Comparison of ENCODE assay signal across 8 cellular contexts in the genomic region with DNA sequence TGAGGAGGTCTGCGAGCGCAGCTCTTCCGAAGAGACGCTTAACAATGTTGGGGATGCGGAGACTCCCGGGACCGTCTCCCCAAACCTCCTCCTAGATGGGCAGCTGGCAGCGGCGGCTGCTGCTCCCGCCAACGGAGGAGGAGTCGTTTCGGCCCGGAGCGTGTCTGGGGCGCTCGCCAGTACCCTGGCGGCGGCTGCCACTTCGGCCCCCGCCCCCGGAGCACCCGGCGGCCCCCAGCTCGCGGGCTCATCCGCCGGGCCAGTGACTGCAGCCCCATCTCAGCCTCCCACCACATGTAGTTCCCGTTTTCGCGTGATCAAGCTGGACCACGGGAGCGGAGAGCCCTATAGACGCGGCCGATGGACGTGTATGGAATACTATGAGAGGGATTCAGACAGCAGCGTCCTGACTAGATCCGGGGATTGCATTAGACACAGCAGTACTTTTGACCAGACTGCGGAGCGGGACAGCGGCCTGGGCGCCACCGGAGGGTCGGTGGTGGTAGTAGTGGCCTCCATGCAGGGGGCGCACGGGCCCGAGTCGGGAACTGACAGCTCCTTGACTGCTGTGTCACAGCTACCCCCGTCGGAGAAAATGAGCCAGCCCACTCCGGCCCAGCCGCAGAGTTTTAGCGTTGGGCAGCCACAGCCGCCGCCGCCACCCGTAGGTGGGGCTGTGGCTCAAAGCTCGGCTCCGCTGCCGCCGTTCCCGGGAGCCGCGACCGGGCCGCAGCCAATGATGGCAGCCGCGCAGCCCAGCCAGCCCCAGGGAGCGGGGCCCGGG. TPM values are rescaled to one million over a fixed set of nuclear protein-coding genes. Genes with fewer than 3 reads are reported as not detected.
DNase-seq lines count a peak whose midpoint lies in the region; ATAC-seq and TF ChIP-seq lines count a peak whose summit lies in the region.

No MANE protein-coding gene starts in this region.

- H3K4me1 ChIP-seq in RWPE2 (ENCODE audit: insufficient read depth, poor library complexity, severe bottlenecking): peaks cover 18% of the 10 kb centered on the region
- H3K4me1 ChIP-seq in osteoblast (ENCODE audit: insufficient read depth, low read length): peaks cover 22% of the 10 kb centered on the region
- peaks cover 12 to 35% (median 29%) of the 10 kb centered on the region in 4 donors for H3K4me1 ChIP-seq in transverse colon

- CTCF ChIA-PET in activated naive CD4-positive, alpha-beta T cell treated with anti-CD3 and anti-CD28 coated beads, Interleukin-2, amount 10 ng/mL, durations not matched to agents 7 days and 5 days (lab: Charles Lee): interaction anchor here (1.0 to 1.5 kb wide), 9 partner anchors 10 to 136 kb away, joined by 3 to 4 read pairs (median 3); no protein-coding TSS in a partner anchor

- TF ChIP-seq CTCF in RWPE2 (IDR thresholded peaks at IDR 0.05; ENCODE audit: poor library complexity, severe bottlenecking): peak; percentile 55
- TF ChIP-seq CTCF in osteoblast (IDR thresholded peaks at IDR 0.05; ENCODE audit: extremely low read depth, low read depth, low read length): peak; percentile 31
- TF ChIP-seq CTCF in transverse colon (IDR thresholded peaks at IDR 0.05): peak; percentile 39 to 72 (median 59)

- intact Hi-C loops in transverse colon (cut with DNase I; ENCODE audit: low total_unique reads): loop anchor here (1.0 to 5.0 kb wide), 4 partner anchors 37 to 1687 kb away; no protein-coding TSS in a partner anchor

- peaks cover 9% of the 10 kb centered on the region for H3K27me3 Mint-ChIP-seq in activated naive CD4-positive, alpha-beta T cell treated with anti-CD3 and anti-CD28 coated beads, Interleukin-2, amount 10 ng/mL, durations not matched to agents 7 days and 5 days

- H3K4me1 Mint-ChIP-seq in activated naive CD4-positive, alpha-beta T cell treated with anti-CD3 and anti-CD28 coated beads, Interleukin-2, amount 10 ng/mL, durations not matched to agents 7 days and 5 days: peaks cover 46% of the 10 kb centered on the region

- peak overlapping the region; percentile 89 for H3K4me3 Mint-ChIP-seq in activated naive CD4-positive, alpha-beta T cell treated with anti-CD3 and anti-CD28 coated beads, Interleukin-2, amount 10 ng/mL, durations not matched to agents 7 days and 5 days

- peak; percentile 35 for ATAC-seq in GM19455 (IDR thresholded peaks at IDR 0.05; ENCODE audit: unreplicated experiment)
- peak; percentile 14 for ATAC-seq in RWPE2 (ENCODE audit: low read depth)

- peak overlapping the region; percentile 93 for H3K4me2 ChIP-seq in osteoblast (ENCODE audit: insufficient read depth, low read length)

- H3K27ac Mint-ChIP-seq in activated naive CD4-positive, alpha-beta T cell treated with anti-CD3 and anti-CD28 coated beads, Interleukin-2, amount 10 ng/mL, durations not matched to agents 7 days and 5 days: peak overlapping the region; percentile 92

- TF ChIP-seq EP300 in transverse colon (IDR thresholded peaks at IDR 0.05; ENCODE audit: low read depth): no peak

- peaks cover 75% of the 10 kb centered on the region for H3K79me2 ChIP-seq in osteoblast (ENCODE audit: insufficient read depth, low read length)

- H2AFZ ChIP-seq in osteoblast (ENCODE audit: low read length): no peak overlapping the region

- H3K27ac ChIP-seq in RWPE2 (ENCODE audit: poor library complexity, severe bottlenecking) (peak overlapping the region; percentile 93), osteoblast (ENCODE audit: low read depth, low read length) (peak overlapping the region; percentile 100), transverse colon (peak overlapping the region; percentile 98 to 100 (median 100))

- peaks cover 29% of the 10 kb centered on the region for H3K36me3 Mint-ChIP-seq in activated naive CD4-positive, alpha-beta T cell treated with anti-CD3 and anti-CD28 coated beads, Interleukin-2, amount 10 ng/mL, durations not matched to agents 7 days and 5 days

- peaks cover 57% of the 10 kb centered on the region for H4K20me1 ChIP-seq in osteoblast (ENCODE audit: insufficient read depth, low read length)

- TF ChIP-seq POLR2A in transverse colon (IDR thresholded peaks at IDR 0.05): peak; percentile 60

- no peaks in the 10 kb centered on the region for H3K9me3 Mint-ChIP-seq in activated naive CD4-positive, alpha-beta T cell treated with anti-CD3 and anti-CD28 coated beads, Interleukin-2, amount 10 ng/mL, durations not matched to agents 7 days and 5 days

- H3K27me3 ChIP-seq in RWPE2 (ENCODE audit: insufficient read depth, poor library complexity, severe bottlenecking) (no peaks in the 10 kb centered on the region), osteoblast (ENCODE audit: insufficient read depth, low read length) (no peaks in the 10 kb centered on the region), transverse colon (no peaks in the 10 kb centered on the region)

- H3K36me3 ChIP-seq in RWPE2 (ENCODE audit: low read depth) (peaks cover 45% of the 10 kb centered on the region), osteoblast (ENCODE audit: insufficient read depth, low read length) (peaks cover 4% of the 10 kb centered on the region), transverse colon (no peaks in the 10 kb centered on the region)

- WGBS in transverse colon (ENCODE audit: low coverage in 1 of 2), 2 donors: 0% methylated on average over 21 of the region's 71 CpGs; no CpG with 5 or more reads in 1 of the 2 donors

- no peaks in the 10 kb centered on the region for H3K9me3 ChIP-seq in RWPE2 (ENCODE audit: severe bottlenecking)
- H3K9me3 ChIP-seq in osteoblast (ENCODE audit: low read depth, low read length): no peaks in the 10 kb centered on the region
- no peaks in the 10 kb centered on the region for H3K9me3 ChIP-seq in transverse colon

- in situ Hi-C loops in transverse colon (cut with MboI; ENCODE audit: low pct_ligation_motif_present in 1 of 4, low pct_unique_long_range_greater_than_20kb in 1 of 4, low sequenced_read_pairs in 3 of 4): loop anchor here in 1 of 4 donors (25.0 kb wide), 1 partner anchor 447 kb away; a partner anchor contains a TSS

- peak overlapping the region; percentile 91 for H3K4me3 ChIP-seq in RWPE2 (ENCODE audit: severe bottlenecking)
- peak overlapping the region; percentile 98 for H3K4me3 ChIP-seq in osteoblast (ENCODE audit: insufficient read depth, low read length)
- peak overlapping the region; percentile 60 to 92 (median 86) for H3K4me3 ChIP-seq in transverse colon

- DNase-seq in COR-L47 (lab: John Stamatoyannopoulos, UW) (peak; percentile 79), HT1080 (ENCODE audit: low read depth) (peak; percentile 78), RWPE2 (ENCODE audit: low spot score) (peak; percentile 64), glomerular visceral epithelial cell (ENCODE audit: extremely low spot score) (peak; percentile 66), osteoblast (ENCODE audit: insufficient read length, low spot score, missing footprints) (peak; percentile 88), transverse colon (peak; percentile 82)
- DNase-seq in activated naive CD4-positive, alpha-beta T cell treated with anti-CD3 and anti-CD28 coated beads, Interleukin-2, amount 10 ng/mL, durations not matched to agents 7 days and 5 days: peak; percentile 69

RNA-seq across cellular contexts. Expression of a gene that starts 1.6 kb away (rescaled TPM):
- 6.2 and 7.7 TPM in 2 replicates for total RNA-seq in HT1080 (2014; rRNA removed; shearing (Covaris generic))
- polyA plus RNA-seq in HT1080 (2015; cell fraction: cytosol; rRNA removed): 17.7 and 21.3 TPM in 2 replicates
- polyA plus RNA-seq in HT1080 (2015; cell fraction: nucleus; rRNA removed): 33.3 and 33.8 TPM in 2 replicates
- total RNA-seq in osteoblast (13.4 and 15.3 TPM in 2 replicates), transverse colon (10 to 100 TPM; 19.8 to 59.7 (median 29.5) TPM)

Comparison
In these comparisons a context has a peak if more than half of its experiments do, and no peak if none do; other contexts are left out.
1. Peak in every context shown above with its lines: DNase-seq, ATAC-seq, H3K4me3 ChIP-seq and H3K27ac ChIP-seq.